Comparison of ENCODE assay signal across 8 cellular contexts in genomic region chr12:57109207-57110160, GRCh38. TPM values are rescaled to one million over a fixed set of nuclear protein-coding genes. Genes with fewer than 3 reads are reported as not detected.
DNase-seq lines count a peak whose midpoint lies in the region; ATAC-seq and TF ChIP-seq lines count a peak whose summit lies in the region.

No MANE protein-coding gene starts in this region.

- no peak for DNase-seq in right atrium auricular region (ENCODE audit: low spot score)
- DNase-seq in left cardiac atrium, result no peak
- DNase-seq in cardiac fibroblast (ENCODE audit: low read depth in 2 of 2), result no peak
- DNase-seq in dermis blood vessel endothelial cell, result no peak
- DNase-seq in NK-92 treated with Interleukin-12 subunit alpha and Interleukin-12 subunit beta, amount 100 ng/mL, for 24 hours (lab: John Stamatoyannopoulos, UW), result no peak
- no peak for DNase-seq in WERI-Rb-1

- H3K9ac ChIP-seq in mucosa of stomach (ENCODE audit: low read length), result peak overlapping the region; percentile 99

- no peaks in the 10 kb centered on the region for H3K27me3 ChIP-seq in right atrium auricular region
- no peaks in the 10 kb centered on the region for H3K27me3 ChIP-seq in mucosa of stomach (ENCODE audit: control insufficient read depth, insufficient read depth, low read length)
- H3K27me3 ChIP-seq in WERI-Rb-1 (ENCODE audit: insufficient read depth, low read depth, severe bottlenecking), result no peaks in the 10 kb centered on the region

- intact Hi-C loops in left cardiac atrium (cut with DNase I), result loop anchor here in 1 of 2 donors (2.0 kb wide), 1 partner anchor 21 kb away; the partner anchor contains the start of gene NAB2

- H3K27ac ChIP-seq in right atrium auricular region (peak overlapping the region; percentile 97 to 98), WERI-Rb-1 (no peak overlapping the region)

- H3K36me3 ChIP-seq in right atrium auricular region, result peaks cover 35% of the 10 kb centered on the region
- H3K36me3 ChIP-seq in mucosa of stomach (ENCODE audit: control insufficient read depth, insufficient read depth, low read length), result peaks cover 20% of the 10 kb centered on the region
- H3K36me3 ChIP-seq in WERI-Rb-1, result no peaks in the 10 kb centered on the region

- H3K4me1 ChIP-seq in right atrium auricular region (peaks cover 0 to 33% of the 10 kb centered on the region in 2 donors), mucosa of stomach (ENCODE audit: control insufficient read depth, insufficient read depth, low read length) (peaks cover 32% of the 10 kb centered on the region)

- TF ChIP-seq CTCF in right atrium auricular region (IDR thresholded peaks at IDR 0.05), result no peak
- TF ChIP-seq CTCF in cardiac fibroblast (IDR thresholded peaks at IDR 0.05; ENCODE audit: low read depth, low read length), result no peak
- no peak for TF ChIP-seq CTCF in WERI-Rb-1 (IDR thresholded peaks at IDR 0.05; ENCODE audit: low read depth, low read length)

- peak overlapping the region; percentile 66 to 73 for H3K4me3 ChIP-seq in right atrium auricular region
- H3K4me3 ChIP-seq in cardiac fibroblast (replicated peaks in 1 of 2; ENCODE audit: low read depth in 2 of 2, low read length in 2 of 2), result peak overlapping the region; percentile 86 to 89
- peak overlapping the region; percentile 97 for H3K4me3 ChIP-seq in mucosa of stomach (ENCODE audit: low read length)
- no peak overlapping the region for H3K4me3 ChIP-seq in WERI-Rb-1 (ENCODE audit: low read depth, low read length)

- no peaks in the 10 kb centered on the region for H3K9me3 ChIP-seq in right atrium auricular region
- H3K9me3 ChIP-seq in mucosa of stomach (ENCODE audit: control insufficient read depth, low read length), result no peaks in the 10 kb centered on the region
- no peaks in the 10 kb centered on the region for H3K9me3 ChIP-seq in WERI-Rb-1 (ENCODE audit: severe bottlenecking)

- ATAC-seq in left cardiac atrium (no peak), GM19452 (IDR thresholded peaks at IDR 0.05; ENCODE audit: unreplicated experiment) (no peak)

RNA-seq across cellular contexts. Expression of gene STAT6, which starts 1.7 kb away (rescaled TPM):
- total RNA-seq in right atrium auricular region, result 10 to 100 TPM; 34.3 to 64.3 TPM
- 10 to 100 TPM; 77.7 to 78.1 TPM for total RNA-seq in left cardiac atrium
- 39.6 and 40.5 TPM in 2 replicates for total RNA-seq in dermis blood vessel endothelial cell

RNA-seq across cellular contexts. Expression of gene LRP1, which starts 18.8 kb away (rescaled TPM):
- total RNA-seq in right atrium auricular region (100 to 1,000 TPM in 1 of 2 donors, 10 to 100 TPM in 1; 89.4 to 211 TPM), left cardiac atrium (100 to 1,000 TPM; 188 to 222 TPM), dermis blood vessel endothelial cell (1.7 and 3.2 TPM in 2 replicates)

RNA-seq across cellular contexts. Expression of gene NAB2, which starts 20.6 kb away (rescaled TPM):
- total RNA-seq in right atrium auricular region (10 to 100 TPM in 1 of 2 donors, 1 to 10 TPM in 1; 9.0 to 21.1 TPM), left cardiac atrium (10 to 100 TPM; 11.1 to 17.1 TPM), dermis blood vessel endothelial cell (9.6 and 26.9 TPM in 2 replicates)

RNA-seq across cellular contexts. Expression of gene NEMP1, which starts 30.9 kb away (rescaled TPM):
- total RNA-seq in right atrium auricular region, result 1 to 10 TPM; 1.9 to 2.2 TPM
- total RNA-seq in left cardiac atrium, result 1 to 10 TPM; 2.8 to 5.3 TPM
- 7.8 and 10.7 TPM in 2 replicates for total RNA-seq in dermis blood vessel endothelial cell

RNA-seq across cellular contexts. Expression of gene LRP1-AS, which starts 37.9 kb away (rescaled TPM):
- total RNA-seq in right atrium auricular region (not detected), left cardiac atrium (not detected), dermis blood vessel endothelial cell (not detected in 2 replicates)

Comparison
In these comparisons a context has a peak if more than half of its experiments do, and no peak if none do; other contexts are left out.
1. RNA of gene LRP1, which starts 18.8 kb away (total RNA-seq): 188 to 222 TPM in left cardiac atrium and 89.4 to 211 TPM in right atrium auricular region; 1.7 to 3.2 TPM in dermis blood vessel endothelial cell; every median in the first group is over 10 times any median in the second.